In the genomic region with DNA sequence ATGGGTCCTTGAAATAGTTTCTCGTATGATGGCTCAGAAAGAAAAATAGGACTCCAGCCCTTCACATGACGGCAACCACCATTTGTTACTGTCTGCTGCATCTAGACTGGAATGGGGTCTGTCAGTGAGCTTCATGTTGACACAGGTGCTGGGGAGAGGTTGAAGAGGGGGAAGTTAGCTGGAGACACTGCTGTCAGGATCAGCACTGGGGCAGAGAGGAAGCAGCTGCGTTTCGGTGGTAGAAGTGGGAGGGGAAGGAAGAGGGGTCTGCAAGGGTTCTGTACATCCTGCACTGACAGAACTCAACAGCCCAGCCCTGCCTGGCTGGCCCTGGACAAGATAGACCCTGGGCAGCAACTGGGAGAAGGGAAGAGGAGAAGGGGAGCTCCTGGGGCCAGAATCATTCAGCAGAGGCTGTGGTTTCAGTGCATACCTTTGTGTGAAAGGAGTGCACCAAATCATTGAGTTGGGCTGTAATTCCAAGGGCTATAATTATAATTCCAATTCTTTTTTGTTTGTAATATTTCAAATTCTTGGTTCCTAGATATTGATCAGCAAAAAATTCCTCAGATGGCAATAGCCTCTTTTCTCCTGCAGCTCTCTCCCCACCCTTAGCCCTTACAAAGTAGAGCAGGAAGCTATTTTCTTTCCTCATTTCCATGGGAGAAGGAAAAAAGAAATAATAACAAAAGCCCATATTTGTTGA, we compare ENCODE assay signal across 8 cellular contexts.
A peak's percentile ranks its signal among the peaks of the same experiment; 100 is the strongest.
DNase-seq lines count a peak whose midpoint lies in the region; ATAC-seq, FAIRE-seq and TF ChIP-seq lines count a peak whose summit lies in the region.

No MANE protein-coding gene starts in this region.

- H3K4me2 ChIP-seq in SU-DHL-6 (ENCODE audit: low read depth, low read length, poor library complexity, severe bottlenecking) = peak overlapping the region; percentile 98

- H3K4me1 ChIP-seq in left ventricle myocardium inferior = no peaks in the 10 kb centered on the region
- peaks cover 3% of the 10 kb centered on the region for H3K4me1 ChIP-seq in effector memory CD4-positive, alpha-beta T cell (ENCODE audit: control insufficient read depth, insufficient read depth, low read length, poor library complexity, severe bottlenecking)

- H4K20me1 ChIP-seq in SU-DHL-6 (ENCODE audit: low read depth, low read length) = no peaks in the 10 kb centered on the region

- H3K36me3 ChIP-seq in SU-DHL-6 (ENCODE audit: low read length) (no peaks in the 10 kb centered on the region), left ventricle myocardium inferior (no peaks in the 10 kb centered on the region)
- H3K36me3 ChIP-seq in effector memory CD4-positive, alpha-beta T cell (ENCODE audit: control insufficient read depth, insufficient read depth, low read length) = no peaks in the 10 kb centered on the region

- no peaks in the 10 kb centered on the region for H3K9me2 ChIP-seq in SU-DHL-6 (replicated peaks; ENCODE audit: insufficient read depth, low read length)

- H3K4me3 ChIP-seq in SU-DHL-6 (ENCODE audit: insufficient read depth, low read length, poor library complexity, severe bottlenecking) (peak overlapping the region; percentile 35), left ventricle myocardium inferior (no peak overlapping the region)
- H3K4me3 ChIP-seq in effector memory CD4-positive, alpha-beta T cell (ENCODE audit: insufficient read depth, low read depth, low read length, poor library complexity, severe bottlenecking) = no peak overlapping the region

- ATAC-seq in GM21367 (IDR thresholded peaks at IDR 0.05; ENCODE audit: unreplicated experiment) (peak; percentile 74), HG03558 (IDR thresholded peaks at IDR 0.05; ENCODE audit: extremely low read depth, unreplicated experiment) (peak; percentile 61)

- peaks cover 34% of the 10 kb centered on the region for H3F3A ChIP-seq in SU-DHL-6 (ENCODE audit: insufficient read depth)

- H3K9me3 ChIP-seq in SU-DHL-6 (ENCODE audit: insufficient read depth, low read length) (no peaks in the 10 kb centered on the region), left ventricle myocardium inferior (replicated peaks) (no peaks in the 10 kb centered on the region)
- no peaks in the 10 kb centered on the region for H3K9me3 ChIP-seq in effector memory CD4-positive, alpha-beta T cell (ENCODE audit: control insufficient read depth, low read length)

- TF ChIP-seq CTCF in SU-DHL-6 (IDR thresholded peaks at IDR 0.05; ENCODE audit: insufficient read depth, low read length, poor library complexity, severe bottlenecking) (no peak), left ventricle myocardium inferior (IDR thresholded peaks at IDR 0.05; ENCODE audit: borderline replicate concordance) (no peak)

- H3K27ac ChIP-seq in SU-DHL-6 (ENCODE audit: low read depth, low read length) (peak overlapping the region; percentile 100), left ventricle myocardium inferior (replicated peaks) (no peak overlapping the region)
- H3K27ac ChIP-seq in effector memory CD4-positive, alpha-beta T cell (ENCODE audit: insufficient read depth, low read length, poor library complexity, severe bottlenecking) = no peak overlapping the region

- intact Hi-C loops in left ventricle myocardium inferior (cut with micrococcal nuclease) = no loop called here

- FAIRE-seq in H54 (lab: Jason Lieb, UNC) = no peak

- DNase-seq in DMS153 (lab: John Stamatoyannopoulos, UW) = peak; percentile 78
- DNase-seq in left ventricle myocardium inferior = no peak
- DNase-seq in effector memory CD4-positive, alpha-beta T cell = no peak
- no peak for DNase-seq in H54 (ENCODE audit: insufficient read length, low spot score)
- DNase-seq in amygdala (lab: John Stamatoyannopoulos, UW) = no peak

- TF ChIP-seq POLR2A in H54 (IDR thresholded peaks at IDR 0.05; ENCODE audit: low read depth, low read length) = no peak

- H3K79me2 ChIP-seq in SU-DHL-6 (ENCODE audit: insufficient read depth, low read length) = no peaks in the 10 kb centered on the region; the same call in 1 of the 2 replicates

- no peak overlapping the region for H2AFZ ChIP-seq in SU-DHL-6 (ENCODE audit: low read depth, low read length, severe bottlenecking)

- H3K9ac ChIP-seq in SU-DHL-6 (ENCODE audit: low read length) = peak overlapping the region; percentile 64

- H3K27me3 ChIP-seq in SU-DHL-6 (ENCODE audit: low read length) = no peaks in the 10 kb centered on the region
- no peaks in the 10 kb centered on the region for H3K27me3 ChIP-seq in left ventricle myocardium inferior (ENCODE audit: low read depth)
- no peaks in the 10 kb centered on the region for H3K27me3 ChIP-seq in effector memory CD4-positive, alpha-beta T cell (replicated peaks; ENCODE audit: control insufficient read depth, insufficient read depth, low read length, poor library complexity, severe bottlenecking)
